Comparison of ENCODE assay signal across 8 cellular contexts in the genomic region with DNA sequence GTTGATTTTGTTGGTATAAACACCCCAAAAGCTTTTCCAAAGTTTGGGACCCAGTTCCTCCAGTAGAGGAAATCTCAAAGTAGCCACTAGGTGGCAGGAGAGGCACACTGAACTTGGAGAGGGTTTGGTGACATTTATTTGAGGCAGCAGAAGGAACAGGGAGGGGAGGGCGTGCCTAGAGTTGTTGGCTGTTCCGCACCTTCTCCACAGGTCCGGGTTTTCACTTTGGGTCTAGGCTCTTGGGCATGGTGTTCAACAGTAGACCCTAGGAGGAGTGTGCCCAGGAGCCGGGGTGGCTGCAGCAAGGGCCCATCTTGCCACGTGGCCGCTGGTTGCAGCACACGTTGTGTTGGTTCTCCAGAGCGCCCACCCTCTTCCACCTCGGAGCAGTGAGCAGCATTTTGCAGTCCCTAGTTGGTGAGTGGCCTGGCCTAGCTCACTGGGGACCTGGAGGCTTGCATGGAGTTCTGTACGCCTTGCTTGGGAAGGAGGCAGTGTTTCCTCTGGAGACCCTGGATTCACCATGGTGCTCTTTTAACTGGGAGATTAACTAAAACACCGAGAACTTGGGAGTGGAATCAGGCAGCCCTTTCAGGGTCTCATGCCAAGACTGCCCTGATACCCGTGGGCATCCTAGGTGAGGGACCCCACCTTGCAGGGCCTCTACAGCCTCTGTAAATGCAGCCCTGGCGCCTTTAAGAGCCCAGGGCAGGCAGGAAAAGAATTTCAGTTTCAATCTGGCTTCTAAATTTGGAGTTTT. TPM values are rescaled to one million over a fixed set of nuclear protein-coding genes. Genes with fewer than 3 reads are reported as not detected.
A peak's percentile ranks its signal among the peaks of the same experiment; 100 is the strongest.
DNase-seq lines count a peak whose midpoint lies in the region; ATAC-seq and TF ChIP-seq lines count a peak whose summit lies in the region.

No MANE protein-coding gene starts in this region.

- ATAC-seq in HG02981 (IDR thresholded peaks at IDR 0.05; ENCODE audit: unreplicated experiment) (peak; percentile 24), GM19455 (IDR thresholded peaks at IDR 0.05; ENCODE audit: unreplicated experiment) (no peak)

- no peak for TF ChIP-seq POLR2A in spleen (IDR thresholded peaks at IDR 0.05)

- H3K36me3 ChIP-seq in spleen: peaks cover 0 to 69% (median 35%) of the 10 kb centered on the region in 6 donors

- no peaks in the 10 kb centered on the region for H3K9me3 ChIP-seq in spleen

- intact Hi-C loops in spleen (cut with DNase I; ENCODE audit: low total_unique reads): loop anchor here (2.0 kb wide), 1 partner anchor 471 kb away; no protein-coding TSS in a partner anchor

- H3K27ac ChIP-seq in spleen: peak overlapping the region; percentile 83 to 100 (median 98)

- peaks cover 39 to 88% (median 77%) of the 10 kb centered on the region in 6 donors for H3K4me1 ChIP-seq in spleen

- H3K4me3 ChIP-seq in WI38 (ENCODE audit: low read depth, low read length): peak overlapping the region; percentile 40
- peak overlapping the region; percentile 37 to 42 for H3K4me3 ChIP-seq in cardiac fibroblast (replicated peaks in 1 of 2; ENCODE audit: low read depth in 2 of 2, low read length in 2 of 2)
- H3K4me3 ChIP-seq in spleen: peak overlapping the region; percentile 8 to 68 (median 40)

- 1 to 11% (median 7%) methylated on average over 5 to 13 of the region's 13 CpGs for WGBS in spleen, 5 donors

- DNase-seq in ELF-1 (ENCODE audit: low read depth, low spot score) (peak; percentile 90), NCI-H2196 treated with DMSO at 0.1 percent for 48 hours (lab: John Stamatoyannopoulos, UW; ENCODE audit: unreplicated experiment) (peak; percentile 86), cardiac fibroblast (ENCODE audit: low read depth in 2 of 2) (peak; percentile 93 to 94), iris pigment epithelial cell (ENCODE audit: low read depth) (peak; percentile 85), spleen (peak; percentile 88)

- no peaks in the 10 kb centered on the region for H3K27me3 ChIP-seq in spleen (replicated peaks in 1 of 7)

- peak; percentile 79 for TF ChIP-seq CTCF in WI38 (IDR thresholded peaks at IDR 0.05; ENCODE audit: low read depth, low read length)
- peak; percentile 77 for TF ChIP-seq CTCF in cardiac fibroblast (IDR thresholded peaks at IDR 0.05; ENCODE audit: low read depth, low read length)
- peak; percentile 90 to 98 (median 93) for TF ChIP-seq CTCF in spleen (IDR thresholded peaks at IDR 0.05 in 8 of 11, conservative IDR thresholded peaks at IDR 0.05 in 3 of 11)

RNA-seq across cellular contexts. Expression of a gene that starts 28.2 kb away (rescaled TPM):
- total RNA-seq in spleen: 100 to 1,000 TPM in 3 of 7 donors, 10 to 100 TPM in 4; 71.5 to 107 (median 88.9) TPM
- polyA plus RNA-seq in spleen: 100 to 1,000 TPM in 1 of 3 donors, 10 to 100 TPM in 2; 38.8 to 104 (median 65.4) TPM

RNA-seq across cellular contexts. Expression of a gene that starts 28.8 kb away (rescaled TPM):
- total RNA-seq in spleen: 10 to 100 TPM; 14.9 to 32.3 (median 23.9) TPM
- polyA plus RNA-seq in spleen: 10 to 100 TPM in 1 of 3 donors, 1 to 10 TPM in 2; 5.7 to 11.8 (median 7.1) TPM

RNA-seq across cellular contexts. Expression of a gene that starts 38.6 kb away (rescaled TPM):
- 10 to 100 TPM in 2 of 7 donors, 1 to 10 TPM in 5; 3.9 to 10.4 (median 8.7) TPM for total RNA-seq in spleen
- 10 to 100 TPM in 1 of 3 donors, 1 to 10 TPM in 2; 6.9 to 14.0 (median 7.7) TPM for polyA plus RNA-seq in spleen

RNA-seq across cellular contexts. Expression of a gene that starts 58.5 kb away (rescaled TPM):
- total RNA-seq in spleen: 10 to 100 TPM in 2 of 7 donors, 1 to 10 TPM in 5; 6.0 to 10.1 (median 9.0) TPM
- 1 to 10 TPM; 4.8 to 8.0 (median 5.1) TPM for polyA plus RNA-seq in spleen
